ENCODE assay signal across 9 cellular contexts in the genomic region with DNA sequence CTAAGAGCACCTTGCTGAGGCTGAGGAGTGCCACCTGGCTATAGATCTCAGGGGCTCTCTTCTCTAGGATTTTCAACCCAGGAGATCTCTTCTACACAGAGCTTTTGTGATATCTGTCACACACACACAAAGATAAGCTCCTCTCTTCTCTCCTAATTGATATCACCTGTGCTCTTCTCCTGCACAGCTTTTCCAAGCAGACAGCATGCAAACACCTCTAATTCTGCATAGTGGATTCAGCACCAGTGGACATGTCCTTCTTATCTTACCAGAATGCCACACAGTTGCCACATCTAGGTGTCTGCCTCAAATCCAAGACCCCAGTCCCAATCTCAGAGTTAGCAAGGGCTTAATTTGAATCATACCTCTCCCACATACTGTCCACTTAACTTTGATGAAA. TPM values are rescaled to one million over a fixed set of nuclear protein-coding genes. Genes with fewer than 3 reads are reported as not detected.
"Had no signal": no experiment of that assay in that cellular context is flagged by ENCODE, and none has a peak within 500 bp of the region (broad histone marks: within the 10 kb centered on the region; RNA-seq: fewer than 3 reads in every experiment).

No MANE protein-coding gene starts in this region.

- H2AFZ ChIP-seq: GM23248 had no signal

- H3K9me3 ChIP-seq: HAP-1 had no signal

- H3K4me3 ChIP-seq: GM23248, HAP-1 had no signal

- H3K27ac ChIP-seq: GM23248, HL-60 had no signal

- H3K9ac ChIP-seq: GM23248 had no signal

- ATAC-seq: HCT116, HepG2 had no signal

- H3K36me3 ChIP-seq: HAP-1 had no signal

- DNase-seq: GOT3, H7, HFFc6 had no signal

- H3K4me1 ChIP-seq: HAP-1 had no signal

RNA-seq across cellular contexts. Expression of a gene that starts 43.9 kb away (rescaled TPM):
- polyA plus RNA-seq: IgD-negative memory B cell had no signal
